In genomic region chr2:127414855-127415592, GRCh38 we compare ENCODE assay signal across 1 cellular context.
A peak's percentile ranks its signal among the peaks of the same experiment; 100 is the strongest.
TF ChIP-seq lines count a peak whose summit lies in the region.

No MANE protein-coding gene starts in this region.

TF ChIP-seq in HepG2, 621 proteins besides CTCF, POLR2A, EP300 and RAD21 (continued from another document and continues in another):
- TF ChIP-seq ZNF800 (CRISPR knock-in tag; IDR thresholded peaks at IDR 0.05) = no peak
- TF ChIP-seq ZBTB10 (CRISPR knock-in tag; IDR thresholded peaks at IDR 0.05; ENCODE audit: borderline replicate concordance) = no peak
- no peak for TF ChIP-seq SIN3A (IDR thresholded peaks at IDR 0.05; ENCODE audit: borderline replicate concordance, low read depth, low read length)
- peak; percentile 53; the same call in 1 of the 2 replicates for TF ChIP-seq KAT8 (CRISPR knock-in tag; IDR thresholded peaks at IDR 0.05)
- peak; percentile 86 to 97 for TF ChIP-seq NR2F1 (CRISPR knock-in tag; IDR thresholded peaks at IDR 0.05)
- TF ChIP-seq, protein P1, sequence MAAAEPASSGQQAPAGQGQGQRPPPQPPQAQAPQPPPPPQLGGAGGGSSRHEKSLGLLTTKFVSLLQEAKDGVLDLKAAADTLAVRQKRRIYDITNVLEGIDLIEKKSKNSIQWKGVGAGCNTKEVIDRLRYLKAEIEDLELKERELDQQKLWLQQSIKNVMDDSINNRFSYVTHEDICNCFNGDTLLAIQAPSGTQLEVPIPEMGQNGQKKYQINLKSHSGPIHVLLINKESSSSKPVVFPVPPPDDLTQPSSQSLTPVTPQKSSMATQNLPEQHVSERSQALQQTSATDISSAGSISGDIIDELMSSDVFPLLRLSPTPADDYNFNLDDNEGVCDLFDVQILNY (CRISPR knock-in tag; conservative IDR thresholded peaks at IDR 0.05) = no peak
- no peak for TF ChIP-seq ONECUT2 (CRISPR knock-in tag; IDR thresholded peaks at IDR 0.05)
- TF ChIP-seq CCDC6 (CRISPR knock-in tag; IDR thresholded peaks at IDR 0.05) = no peak; the same call in 1 of the 2 replicates
- TF ChIP-seq CHD4 (IDR thresholded peaks at IDR 0.05; ENCODE audit: borderline replicate concordance, low read length) = no peak
- no peak for TF ChIP-seq ZNF143 (CRISPR knock-in tag; IDR thresholded peaks at IDR 0.05)
- TF ChIP-seq ZSCAN25 (CRISPR knock-in tag; IDR thresholded peaks at IDR 0.05) = no peak
- TF ChIP-seq SIN3B (IDR thresholded peaks at IDR 0.05; ENCODE audit: low read length) = no peak
- TF ChIP-seq ZFP90 (CRISPR knock-in tag; IDR thresholded peaks at IDR 0.05; ENCODE audit: borderline replicate concordance) = no peak
- no peak for TF ChIP-seq ZNF616 (CRISPR knock-in tag; IDR thresholded peaks at IDR 0.05; ENCODE audit: low read depth)
- TF ChIP-seq KIAA2018 (CRISPR knock-in tag; IDR thresholded peaks at IDR 0.05; ENCODE audit: borderline replicate concordance) = no peak
- TF ChIP-seq GATAD2A (CRISPR knock-in tag; IDR thresholded peaks at IDR 0.05) = peak; percentile 88
- TF ChIP-seq FOXJ3 (CRISPR knock-in tag; IDR thresholded peaks at IDR 0.05; ENCODE audit: borderline replicate concordance) = no peak; the same call in 1 of the 2 replicates
- 0 out of 2 replicates have a peak, but pooled peaks have one; percentile 24 for TF ChIP-seq ZNF574 (CRISPR knock-in tag; IDR thresholded peaks at IDR 0.05)
- TF ChIP-seq BCL3 (CRISPR knock-in tag; IDR thresholded peaks at IDR 0.05) = no peak
- TF ChIP-seq, protein P2, sequence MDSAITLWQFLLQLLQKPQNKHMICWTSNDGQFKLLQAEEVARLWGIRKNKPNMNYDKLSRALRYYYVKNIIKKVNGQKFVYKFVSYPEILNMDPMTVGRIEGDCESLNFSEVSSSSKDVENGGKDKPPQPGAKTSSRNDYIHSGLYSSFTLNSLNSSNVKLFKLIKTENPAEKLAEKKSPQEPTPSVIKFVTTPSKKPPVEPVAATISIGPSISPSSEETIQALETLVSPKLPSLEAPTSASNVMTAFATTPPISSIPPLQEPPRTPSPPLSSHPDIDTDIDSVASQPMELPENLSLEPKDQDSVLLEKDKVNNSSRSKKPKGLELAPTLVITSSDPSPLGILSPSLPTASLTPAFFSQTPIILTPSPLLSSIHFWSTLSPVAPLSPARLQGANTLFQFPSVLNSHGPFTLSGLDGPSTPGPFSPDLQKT (CRISPR knock-in tag; IDR thresholded peaks at IDR 0.05; ENCODE audit: borderline replicate concordance) = no peak
- TF ChIP-seq KLF9 (CRISPR knock-in tag; IDR thresholded peaks at IDR 0.05; ENCODE audit: low read depth) = no peak
- TF ChIP-seq GZF1 (CRISPR knock-in tag; IDR thresholded peaks at IDR 0.05) = no peak
- TF ChIP-seq HNRNPL (IDR thresholded peaks at IDR 0.05; ENCODE audit: low read depth, low read length) = peak; percentile 95
- TF ChIP-seq, protein P3, sequence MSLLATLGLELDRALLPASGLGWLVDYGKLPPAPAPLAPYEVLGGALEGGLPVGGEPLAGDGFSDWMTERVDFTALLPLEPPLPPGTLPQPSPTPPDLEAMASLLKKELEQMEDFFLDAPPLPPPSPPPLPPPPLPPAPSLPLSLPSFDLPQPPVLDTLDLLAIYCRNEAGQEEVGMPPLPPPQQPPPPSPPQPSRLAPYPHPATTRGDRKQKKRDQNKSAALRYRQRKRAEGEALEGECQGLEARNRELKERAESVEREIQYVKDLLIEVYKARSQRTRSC (CRISPR knock-in tag; IDR thresholded peaks at IDR 0.05; ENCODE audit: low read depth) = no peak
- TF ChIP-seq, protein P4, sequence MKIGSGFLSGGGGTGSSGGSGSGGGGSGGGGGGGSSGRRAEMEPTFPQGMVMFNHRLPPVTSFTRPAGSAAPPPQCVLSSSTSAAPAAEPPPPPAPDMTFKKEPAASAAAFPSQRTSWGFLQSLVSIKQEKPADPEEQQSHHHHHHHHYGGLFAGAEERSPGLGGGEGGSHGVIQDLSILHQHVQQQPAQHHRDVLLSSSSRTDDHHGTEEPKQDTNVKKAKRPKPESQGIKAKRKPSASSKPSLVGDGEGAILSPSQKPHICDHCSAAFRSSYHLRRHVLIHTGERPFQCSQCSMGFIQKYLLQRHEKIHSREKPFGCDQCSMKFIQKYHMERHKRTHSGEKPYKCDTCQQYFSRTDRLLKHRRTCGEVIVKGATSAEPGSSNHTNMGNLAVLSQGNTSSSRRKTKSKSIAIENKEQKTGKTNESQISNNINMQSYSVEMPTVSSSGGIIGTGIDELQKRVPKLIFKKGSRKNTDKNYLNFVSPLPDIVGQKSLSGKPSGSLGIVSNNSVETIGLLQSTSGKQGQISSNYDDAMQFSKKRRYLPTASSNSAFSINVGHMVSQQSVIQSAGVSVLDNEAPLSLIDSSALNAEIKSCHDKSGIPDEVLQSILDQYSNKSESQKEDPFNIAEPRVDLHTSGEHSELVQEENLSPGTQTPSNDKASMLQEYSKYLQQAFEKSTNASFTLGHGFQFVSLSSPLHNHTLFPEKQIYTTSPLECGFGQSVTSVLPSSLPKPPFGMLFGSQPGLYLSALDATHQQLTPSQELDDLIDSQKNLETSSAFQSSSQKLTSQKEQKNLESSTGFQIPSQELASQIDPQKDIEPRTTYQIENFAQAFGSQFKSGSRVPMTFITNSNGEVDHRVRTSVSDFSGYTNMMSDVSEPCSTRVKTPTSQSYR (CRISPR knock-in tag; IDR thresholded peaks at IDR 0.05; ENCODE audit: borderline replicate concordance) = no peak; the same call in 1 of the 2 replicates
- no peak for TF ChIP-seq HOXA7 (CRISPR knock-in tag; IDR thresholded peaks at IDR 0.05)
- no peak for TF ChIP-seq ZNF446 (CRISPR knock-in tag; IDR thresholded peaks at IDR 0.05)
- no peak for TF ChIP-seq CHD2 (IDR thresholded peaks at IDR 0.05; ENCODE audit: low read depth, low read length)
- TF ChIP-seq ZNF34 (CRISPR knock-in tag; IDR thresholded peaks at IDR 0.05; ENCODE audit: borderline replicate concordance) = peak; percentile 66; the same call in 1 of the 2 replicates
- no peak for TF ChIP-seq ZNF224 (CRISPR knock-in tag; IDR thresholded peaks at IDR 0.05)
- peak; percentile 45; the same call in 1 of the 2 replicates for TF ChIP-seq CREM (IDR thresholded peaks at IDR 0.05)
- TF ChIP-seq CREM (CRISPR knock-in tag; IDR thresholded peaks at IDR 0.05) = no peak
- no peak for TF ChIP-seq SMAD9 (CRISPR knock-in tag; IDR thresholded peaks at IDR 0.05)
- TF ChIP-seq WIZ (CRISPR knock-in tag; IDR thresholded peaks at IDR 0.05) = no peak
- no peak for TF ChIP-seq ELF1 (CRISPR knock-in tag; IDR thresholded peaks at IDR 0.05)
- TF ChIP-seq ZSCAN31 (CRISPR knock-in tag; IDR thresholded peaks at IDR 0.05; ENCODE audit: low read depth) = no peak
- peak; percentile 98 for TF ChIP-seq NR2F6 (IDR thresholded peaks at IDR 0.05)
- peak; percentile 99 for TF ChIP-seq NR2F6 (CRISPR knock-in tag; IDR thresholded peaks at IDR 0.05)
- no peak for TF ChIP-seq EED (CRISPR knock-in tag; IDR thresholded peaks at IDR 0.05)
